ENCODE assay signal across 8 cellular contexts in genomic region chrX:41275661-41276609, GRCh38. TPM values are rescaled to one million over a fixed set of nuclear protein-coding genes. Genes with fewer than 3 reads are reported as not detected.
DNase-seq lines count a peak whose midpoint lies in the region; ATAC-seq and TF ChIP-seq lines count a peak whose summit lies in the region.

No MANE protein-coding gene starts in this region.

- H3K36me3 ChIP-seq in GM06990 (ENCODE audit: control insufficient read depth, insufficient read depth, low read length), result no peaks in the 10 kb centered on the region
- H3K36me3 ChIP-seq in OCI-LY1 (ENCODE audit: insufficient read depth, low read length), result no peaks in the 10 kb centered on the region
- no peaks in the 10 kb centered on the region for H3K36me3 ChIP-seq in suprapubic skin

- no peak for TF ChIP-seq EP300 in suprapubic skin (IDR thresholded peaks at IDR 0.05)

- peak overlapping the region; percentile 87 for H3K4me2 ChIP-seq in OCI-LY1 (ENCODE audit: low read length)

- H3K79me2 ChIP-seq in OCI-LY1 (ENCODE audit: insufficient read depth, low read length), result no peaks in the 10 kb centered on the region

- H3K4me3 Mint-ChIP-seq in nephron, result peak overlapping the region; percentile 87 to 90 (median 89)

- no peaks in the 10 kb centered on the region for H3K36me3 Mint-ChIP-seq in nephron (ENCODE audit: low read depth)

- peak overlapping the region; percentile 59 for H3K4me3 ChIP-seq in GM06990 (replicated peaks; ENCODE audit: low read depth, low read length)
- peak overlapping the region; percentile 70 for H3K4me3 ChIP-seq in OCI-LY1 (ENCODE audit: low read depth, low read length, poor library complexity, severe bottlenecking)
- H3K4me3 ChIP-seq in fibroblast of villous mesenchyme (ENCODE audit: low read depth, low read length), result peak overlapping the region; percentile 52
- peak overlapping the region; percentile 53 for H3K4me3 ChIP-seq in suprapubic skin

- TF ChIP-seq CTCF in GM06990 (IDR thresholded peaks at IDR 0.05; ENCODE audit: insufficient read depth, low read length, poor library complexity, severe bottlenecking), result peak; percentile 55
- TF ChIP-seq CTCF in OCI-LY1 (IDR thresholded peaks at IDR 0.05; ENCODE audit: low read length), result peak; percentile 38; the same call in 1 of the 2 replicates
- peak; percentile 57 for TF ChIP-seq CTCF in fibroblast of villous mesenchyme (IDR thresholded peaks at IDR 0.05; ENCODE audit: insufficient read depth, low read depth, low read length)
- peak; percentile 30 to 53 (median 33) for TF ChIP-seq CTCF in nephron (IDR thresholded peaks at IDR 0.05; ENCODE audit: unreplicated experiment in 3 of 3)
- peak in 1 of 2 donors; percentile 16 for TF ChIP-seq CTCF in suprapubic skin (IDR thresholded peaks at IDR 0.05)

- H3K4me1 Mint-ChIP-seq in nephron, result no peaks in the 10 kb centered on the region

- H3K27me3 ChIP-seq in GM06990 (replicated peaks; ENCODE audit: control insufficient read depth, insufficient read depth, low read length), result no peaks in the 10 kb centered on the region; the same call in 1 of the 2 replicates
- H3K27me3 ChIP-seq in OCI-LY1 (ENCODE audit: insufficient read depth, low read length), result no peaks in the 10 kb centered on the region
- H3K27me3 ChIP-seq in suprapubic skin, result no peaks in the 10 kb centered on the region

- WGBS in suprapubic skin, result 3% methylated on average over 17 of the region's 54 CpGs

- TF ChIP-seq POLR2A in suprapubic skin (IDR thresholded peaks at IDR 0.05), result no peak

- DNase-seq in GM06990 (ENCODE audit: extremely low read depth, insufficient read length) (peak; percentile 50), fibroblast of villous mesenchyme (ENCODE audit: low read depth) (peak; percentile 59), suprapubic skin (ENCODE audit: low spot score in 2 of 2) (peak; percentile 71 to 79)
- DNase-seq in activated T-helper 9 cell treated with anti-CD3 and anti-CD28 coated beads, Interleukin-2, amount 50 U/mL, for 16 hours (ENCODE audit: low read depth), result peak; percentile 24

- no peaks in the 10 kb centered on the region for H3K9me2 ChIP-seq in OCI-LY1 (ENCODE audit: low read depth, low read length)

- ATAC-seq in HG03045 (IDR thresholded peaks at IDR 0.05; ENCODE audit: unreplicated experiment) (peak; percentile 56), HG02970 (IDR thresholded peaks at IDR 0.05; ENCODE audit: low FRiP score, unreplicated experiment) (no peak)

- H3K27ac ChIP-seq in OCI-LY1 (ENCODE audit: low read depth, low read length, poor library complexity, severe bottlenecking), result peak overlapping the region; percentile 13
- H3K27ac ChIP-seq in suprapubic skin, result peak overlapping the region; percentile 18

- H2AFZ ChIP-seq in OCI-LY1 (ENCODE audit: low read length), result peak overlapping the region; percentile 100

- peak overlapping the region; percentile 38 to 97 (median 92) for H3K27ac Mint-ChIP-seq in nephron

- H3K9me3 Mint-ChIP-seq in nephron, result peaks cover 7% of the 10 kb centered on the region

- H3K9ac ChIP-seq in OCI-LY1 (ENCODE audit: low read length), result peak overlapping the region; percentile 77

- no peaks in the 10 kb centered on the region for H3F3A ChIP-seq in OCI-LY1 (ENCODE audit: insufficient read depth, low read length)

- no peaks in the 10 kb centered on the region for H3K27me3 Mint-ChIP-seq in nephron (ENCODE audit: low read depth)

- H3K9me3 ChIP-seq in OCI-LY1 (ENCODE audit: low read length), result no peaks in the 10 kb centered on the region
- H3K9me3 ChIP-seq in suprapubic skin, result no peaks in the 10 kb centered on the region

- H3K4me1 ChIP-seq in OCI-LY1 (ENCODE audit: insufficient read depth, low read length, severe bottlenecking) (peaks cover 20% of the 10 kb centered on the region), suprapubic skin (peaks cover 4% of the 10 kb centered on the region)

- H4K20me1 ChIP-seq in OCI-LY1 (ENCODE audit: insufficient read depth, low read length), result no peaks in the 10 kb centered on the region

RNA-seq across cellular contexts. Expression of gene DDX3X, which starts 58.0 kb away (rescaled TPM):
- total RNA-seq in fibroblast of villous mesenchyme (186 and 270 TPM in 2 replicates), suprapubic skin (100 to 1,000 TPM; 161 to 383 (median 228) TPM)

Comparison
In these comparisons a context has a peak if more than half of its experiments do, and no peak if none do; other contexts are left out.
1. DNase-seq: peak in every context shown above with its lines; median percentile 75 in suprapubic skin; 59 in fibroblast of villous mesenchyme; 50 in GM06990; 24 in activated T-helper 9 cell treated with anti-CD3 and anti-CD28 coated beads, Interleukin-2, amount 50 U/mL, for 16 hours.